27 cellular contexts compared by ENCODE assay signal in genomic region chr6:82088978-82089855, GRCh38.
DNase-seq lines count a peak whose midpoint lies in the region; ATAC-seq, FAIRE-seq and TF ChIP-seq lines count a peak whose summit lies in the region.
"Had no signal": no experiment of that assay in that cellular context is flagged by ENCODE, and none has a peak within 500 bp of the region (broad histone marks: within the 10 kb centered on the region; RNA-seq: fewer than 3 reads in every experiment).

No MANE protein-coding gene starts in this region.

- CTCF ChIA-PET in A549 (lab: Yijun Ruan, JAX): interaction anchor here (1.7 kb wide), 1 partner anchor 49 kb away, joined by 3 read pairs; no protein-coding TSS in a partner anchor
- CTCF ChIA-PET in K562 (lab: Yijun Ruan, JAX; ENCODE audit: low intra/inter-chr PET ratio): no interaction called here

- peaks cover 33% of the 10 kb centered on the region for H3K4me1 ChIP-seq in A549
- H3K4me1 ChIP-seq in GM23248 (ENCODE audit: insufficient read depth): no peaks in the 10 kb centered on the region
- H3K4me1 ChIP-seq in K562 (replicated peaks in 1 of 2; ENCODE audit: control insufficient read depth in 2 of 2, insufficient read depth in 2 of 2, low read length in 2 of 2): no peaks in the 10 kb centered on the region
- H3K4me1 ChIP-seq: BLaER1 treated with 17β-estradiol and CSF1 and Interleukin-3, amounts not matched to agents 10 nM and 100 nM; esophagus muscularis mucosa; psoas muscle; stomach had no signal

- TF ChIP-seq POLR2A in A549 (IDR thresholded peaks at IDR 0.05; ENCODE audit: low read length) (no peak), K562 (conservative IDR thresholded peaks at IDR 0.05) (no peak)

- POLR2A ChIA-PET in A549 (lab: Yijun Ruan, JAX) (no interaction called here), K562 (lab: Yijun Ruan, JAX) (interaction anchor here (0.6 to 1.4 kb wide), 2 partner anchors 13 to 43 kb away, joined by 3 to 4 read pairs; no protein-coding TSS in a partner anchor)

- H3K27ac ChIP-seq in A549 (peak overlapping the region; percentile 71 to 75; a peak in 4 of 6 replicates), GM23248 (no peak overlapping the region), K562 (ENCODE audit: extremely low read depth, low read depth, low read length) (no peak overlapping the region)
- H3K27ac ChIP-seq: BLaER1 treated with 17β-estradiol and CSF1 and Interleukin-3, amounts not matched to agents 10 nM and 100 nM; coronary artery; esophagus muscularis mucosa; psoas muscle; stomach; transverse colon had no signal

- TF ChIP-seq EP300 in A549 (IDR thresholded peaks at IDR 0.05) (no peak), K562 (IDR thresholded peaks at IDR 0.05; ENCODE audit: low read length) (no peak)

- H3K36me3 ChIP-seq in GM23248 (ENCODE audit: low read depth) (no peaks in the 10 kb centered on the region), K562 (ENCODE audit: control insufficient read depth, insufficient read depth, low read length) (no peaks in the 10 kb centered on the region)
- H3K36me3 ChIP-seq: BLaER1 treated with 17β-estradiol and CSF1 and Interleukin-3, amounts not matched to agents 10 nM and 100 nM; esophagus muscularis mucosa; stomach; transverse colon had no signal

- ATAC-seq in A549 (no peak), K562 (no peak), HG02840 (IDR thresholded peaks at IDR 0.05; ENCODE audit: low FRiP score, unreplicated experiment) (no peak)
- ATAC-seq: activated CD4-positive, CD25-positive, alpha-beta regulatory T cell treated with anti-CD3 and anti-CD28 coated beads, Interleukin-2, amount 50 U/mL, for 24 hours; left lobe of liver; psoas muscle had no signal

- H3K9me3 ChIP-seq in A549: no peaks in the 10 kb centered on the region
- H3K9me3 ChIP-seq in GM23248 (ENCODE audit: low read depth): no peaks in the 10 kb centered on the region
- no peaks in the 10 kb centered on the region for H3K9me3 ChIP-seq in K562 (replicated peaks; ENCODE audit: control insufficient read depth, insufficient read depth, low read depth, low read length)
- H3K9me3 ChIP-seq: BLaER1 treated with 17β-estradiol and CSF1 and Interleukin-3, amounts not matched to agents 10 nM and 100 nM; Caco-2; esophagus muscularis mucosa; psoas muscle; SK-N-SH; stomach; transverse colon had no signal

- no peak for TF ChIP-seq RAD21 in A549 (conservative IDR thresholded peaks at IDR 0.05 in 1 of 2, IDR thresholded peaks at IDR 0.05 in 1 of 2)
- no peak for TF ChIP-seq RAD21 in K562 (CRISPR knock-in tag; conservative IDR thresholded peaks at IDR 0.05 in 1 of 2, IDR thresholded peaks at IDR 0.05 in 1 of 2)

- H4K20me1 ChIP-seq in GM23248 (ENCODE audit: insufficient read depth): no peaks in the 10 kb centered on the region
- no peaks in the 10 kb centered on the region for H4K20me1 ChIP-seq in K562 (replicated peaks; ENCODE audit: control insufficient read depth, insufficient read depth, low read length)
- H4K20me1 ChIP-seq: BLaER1 treated with 17β-estradiol and CSF1 and Interleukin-3, amounts not matched to agents 10 nM and 100 nM had no signal

- BruUV-seq in K562 (replicated peaks; lab: Mats Ljungman, UMichigan): no TSS peak

- no peaks in the 10 kb centered on the region for H3F3A ChIP-seq in GM23248 (ENCODE audit: insufficient read depth)

- H3K4me3 ChIP-seq in A549: no peak overlapping the region
- no peak overlapping the region for H3K4me3 ChIP-seq in GM23248
- H3K4me3 ChIP-seq in K562: no peak overlapping the region
- H3K4me3 ChIP-seq: BLaER1 treated with 17β-estradiol and CSF1 and Interleukin-3, amounts not matched to agents 10 nM and 100 nM; coronary artery; esophagus muscularis mucosa; psoas muscle; stomach; transverse colon had no signal

- in situ Hi-C loops in GM23248 (cut with MboI) (no loop called here), K562 (cut with MboI) (no loop called here)

- WGBS in A549 (ENCODE audit: missing lambda C conversion rate): 88% methylated on average over 4 of the region's 4 CpGs
- WGBS in GM23248 (ENCODE audit: low coverage in 1 of 2, low lambda C conversion rate in 2 of 2, missing lambda C conversion rate in 2 of 2), 2 experiments: 38 to 42% methylated on average over 4 of the region's 4 CpGs
- 3% methylated on average over 4 of the region's 4 CpGs for WGBS in K562 (ENCODE audit: insufficient coverage, low coverage, missing lambda C conversion rate)

- H3K79me2 ChIP-seq in GM23248 (ENCODE audit: insufficient read depth) (no peaks in the 10 kb centered on the region), K562 (ENCODE audit: control insufficient read depth, insufficient read depth, low read length) (no peaks in the 10 kb centered on the region)

- H3K9ac ChIP-seq in GM23248 (no peak overlapping the region), K562 (ENCODE audit: insufficient read depth in 1 of 2, low read depth in 2 of 2, low read length in 2 of 2) (no peak overlapping the region)
- H3K9ac ChIP-seq: BLaER1 treated with 17β-estradiol and CSF1 and Interleukin-3, amounts not matched to agents 10 nM and 100 nM; SK-N-SH had no signal

- no peak for TF ChIP-seq CTCF in A549 (IDR thresholded peaks at IDR 0.05)
- no peak for TF ChIP-seq CTCF in K562 (IDR thresholded peaks at IDR 0.05 in 2 of 3, conservative IDR thresholded peaks at IDR 0.05 in 1 of 3; ENCODE audit: insufficient read depth in 2 of 3, low read depth in 1 of 3, low read length in 3 of 3)

- no peaks in the 10 kb centered on the region for H3K9me2 ChIP-seq in GM23248 (ENCODE audit: insufficient read depth)
- H3K9me2 ChIP-seq: SK-N-SH had no signal

- 0 out of 2 replicates have a peak overlapping the region, but pooled peaks have one; percentile 5 for H2AFZ ChIP-seq in GM23248
- no peak overlapping the region for H2AFZ ChIP-seq in K562 (ENCODE audit: low read depth, low read length)

- DNase-seq in A549 (ENCODE audit: low read depth in 1 of 2, low spot score in 1 of 2) (no peak), GM23248 (no peak), K562 (ENCODE audit: extremely low read depth in 1 of 4, low spot score in 3 of 4) (no peak), myocyte (ENCODE audit: low read depth) (peak; percentile 16), GM03348 (ENCODE audit: low spot score) (no peak)
- no peak for DNase-seq in activated naive CD4-positive, alpha-beta T cell (lab: John Stamatoyannopoulos, UW)
- no peak for DNase-seq in activated CD4-positive, alpha-beta T cell treated with anti-CD3 and anti-CD28 coated beads for 1 hour
- DNase-seq: activated CD4-positive, alpha-beta memory T cell treated with anti-CD3 and anti-CD28 coated beads for 36 hours; activated CD8-positive, alpha-beta memory T cell treated with anti-CD3 and anti-CD28 coated beads, Interleukin-2, amount 50 U/mL, for 4 hours; aorta; Caco-2; DND-41; mesendoderm; NCI-H1092 treated with DMSO at 0.1 percent for 48 hours; NCI-H187; NCI-H2227 treated with DMSO at 0.1 percent for 48 hours; NCI-H82; psoas muscle; SK-N-SH; stomach; transverse colon had no signal

- H3K9me1 ChIP-seq in K562 (ENCODE audit: control insufficient read depth, insufficient read depth, low read length): no peaks in the 10 kb centered on the region

- FAIRE-seq in A549 (lab: Jason Lieb, UNC): no peak
- FAIRE-seq in K562 (lab: Jason Lieb, UNC): no peak

- H3K27me3 ChIP-seq in GM23248 (replicated peaks; ENCODE audit: insufficient read depth) (no peaks in the 10 kb centered on the region), K562 (ENCODE audit: control insufficient read depth in 2 of 2, insufficient read depth in 2 of 2, low read length in 2 of 2) (no peaks in the 10 kb centered on the region)
- H3K27me3 ChIP-seq: BLaER1 treated with 17β-estradiol and CSF1 and Interleukin-3, amounts not matched to agents 10 nM and 100 nM; esophagus muscularis mucosa; stomach; transverse colon had no signal

- intact Hi-C loops in K562 (cut with micrococcal nuclease): no loop called here

- H3K4me2 ChIP-seq in A549 (no peak overlapping the region), GM23248 (ENCODE audit: unreplicated experiment) (no peak overlapping the region), K562 (ENCODE audit: insufficient read depth, low read length) (no peak overlapping the region)
- H3K4me2 ChIP-seq: BLaER1 treated with 17β-estradiol and CSF1 and Interleukin-3, amounts not matched to agents 10 nM and 100 nM; SK-N-SH had no signal

TF ChIP-seq in A549, 52 proteins besides CTCF, POLR2A, EP300 and RAD21 (continues in another document):
- TF ChIP-seq FOSB (CRISPR knock-in tag; IDR thresholded peaks at IDR 0.05): no peak
- TF ChIP-seq RNF2 (IDR thresholded peaks at IDR 0.05; ENCODE audit: borderline replicate concordance, low read depth): no peak
- no peak for TF ChIP-seq E2F6 (IDR thresholded peaks at IDR 0.05; ENCODE audit: borderline replicate concordance, low read depth)
- TF ChIP-seq ZFP36 (IDR thresholded peaks at IDR 0.05; ENCODE audit: borderline replicate concordance, partially characterized antibody): no peak

TF ChIP-seq in K562, 482 proteins besides CTCF, POLR2A, EP300 and RAD21 (continues in another document):
- no peak for TF ChIP-seq PBX2 (CRISPR knock-in tag; IDR thresholded peaks at IDR 0.05; ENCODE audit: low read depth)
- TF ChIP-seq PBX2 (tag; conservative IDR thresholded peaks at IDR 0.05; ENCODE audit: low read depth): 0 out of 2 replicates have a peak, but pooled peaks have one; percentile 17
- no peak for TF ChIP-seq ZNF589 (CRISPR knock-in tag; IDR thresholded peaks at IDR 0.05; ENCODE audit: low read depth)
- TF ChIP-seq CC2D1A (IDR thresholded peaks at IDR 0.05): no peak
- no peak for TF ChIP-seq PHF20 (IDR thresholded peaks at IDR 0.05; ENCODE audit: partially characterized antibody)
- TF ChIP-seq SMAD1 (IDR thresholded peaks at IDR 0.05; ENCODE audit: low read depth, low read length, partially characterized antibody): no peak
- no peak for TF ChIP-seq ZNF507 (tag; conservative IDR thresholded peaks at IDR 0.05)

Comparison
In these comparisons a context has a peak if more than half of its experiments do, and no peak if none do; other contexts are left out.
1. H3K27ac ChIP-seq: peak in A549 (2 of 2); none in GM23248 (single experiment) and K562 (single experiment).